1 cellular context compared by ENCODE assay signal in genomic region chr9:137694962-137695875, GRCh38.
TF ChIP-seq lines count a peak whose summit lies in the region.

No MANE protein-coding gene starts in this region.

TF ChIP-seq in HepG2, 621 proteins besides CTCF, POLR2A, EP300 and RAD21 (continued from another document and continues in another):
- TF ChIP-seq ZNF597 (CRISPR knock-in tag; IDR thresholded peaks at IDR 0.05): no peak
- TF ChIP-seq AHR (CRISPR knock-in tag; IDR thresholded peaks at IDR 0.05): no peak
- TF ChIP-seq DMTF1 (CRISPR knock-in tag; IDR thresholded peaks at IDR 0.05): no peak
- peak; percentile 63; the same call in 1 of the 2 replicates for TF ChIP-seq ZNF501 (CRISPR knock-in tag; IDR thresholded peaks at IDR 0.05)
- no peak for TF ChIP-seq NFIC (IDR thresholded peaks at IDR 0.05; ENCODE audit: low read length)
- no peak for TF ChIP-seq MXD3 (CRISPR knock-in tag; IDR thresholded peaks at IDR 0.05)
- TF ChIP-seq ZBTB7B (CRISPR knock-in tag; IDR thresholded peaks at IDR 0.05): no peak
- no peak for TF ChIP-seq ZKSCAN8 (CRISPR knock-in tag; IDR thresholded peaks at IDR 0.05; ENCODE audit: borderline replicate concordance)
- TF ChIP-seq MAFK (conservative IDR thresholded peaks at IDR 0.05 in 1 of 2, IDR thresholded peaks at IDR 0.05 in 1 of 2; ENCODE audit: low read length in 2 of 2): no peak
- TF ChIP-seq ZKSCAN1 (IDR thresholded peaks at IDR 0.05; ENCODE audit: low read length): no peak
- TF ChIP-seq NR0B2 (CRISPR knock-in tag; IDR thresholded peaks at IDR 0.05): no peak
- no peak for TF ChIP-seq ZNF704 (CRISPR knock-in tag; IDR thresholded peaks at IDR 0.05; ENCODE audit: borderline replicate concordance)
- TF ChIP-seq ZNF292 (CRISPR knock-in tag; IDR thresholded peaks at IDR 0.05; ENCODE audit: borderline replicate concordance, low read depth): no peak
- TF ChIP-seq REST (IDR thresholded peaks at IDR 0.05; ENCODE audit: borderline replicate concordance in 1 of 2, low read depth in 1 of 2, low read length in 2 of 2): no peak
- TF ChIP-seq SKIL (CRISPR knock-in tag; IDR thresholded peaks at IDR 0.05; ENCODE audit: borderline replicate concordance): no peak
- TF ChIP-seq MBNL3 (CRISPR knock-in tag; conservative IDR thresholded peaks at IDR 0.05): no peak
- TF ChIP-seq SAP130 (CRISPR knock-in tag; IDR thresholded peaks at IDR 0.05; ENCODE audit: low read depth): peak; percentile 30; the same call in 1 of the 2 replicates
- TF ChIP-seq FOXA1 (IDR thresholded peaks at IDR 0.05): no peak
- TF ChIP-seq FOXA1 (CRISPR knock-in tag; IDR thresholded peaks at IDR 0.05): no peak
- TF ChIP-seq LRRFIP1 (CRISPR knock-in tag; conservative IDR thresholded peaks at IDR 0.05): no peak
- no peak for TF ChIP-seq ZNF607 (CRISPR knock-in tag; IDR thresholded peaks at IDR 0.05; ENCODE audit: borderline replicate concordance)
- TF ChIP-seq ZBTB4 (CRISPR knock-in tag; IDR thresholded peaks at IDR 0.05; ENCODE audit: borderline replicate concordance): no peak
- TF ChIP-seq ZNF709 (CRISPR knock-in tag; IDR thresholded peaks at IDR 0.05): no peak
- no peak for TF ChIP-seq CC2D1A (CRISPR knock-in tag; IDR thresholded peaks at IDR 0.05)
- 0 out of 2 replicates have a peak, but pooled peaks have one; percentile 27 for TF ChIP-seq MYC (CRISPR knock-in tag; IDR thresholded peaks at IDR 0.05; ENCODE audit: borderline replicate concordance)
- TF ChIP-seq ZNF816 (CRISPR knock-in tag; IDR thresholded peaks at IDR 0.05; ENCODE audit: borderline replicate concordance): no peak
- no peak for TF ChIP-seq MED13 (CRISPR knock-in tag; IDR thresholded peaks at IDR 0.05)
- no peak for TF ChIP-seq KLF15 (CRISPR knock-in tag; IDR thresholded peaks at IDR 0.05; ENCODE audit: borderline replicate concordance)
- no peak for TF ChIP-seq ZNF7 (CRISPR knock-in tag; IDR thresholded peaks at IDR 0.05)
- no peak for TF ChIP-seq EHMT2 (IDR thresholded peaks at IDR 0.05; ENCODE audit: borderline replicate concordance, low read depth, low read length)
- TF ChIP-seq CSRNP1 (CRISPR knock-in tag; IDR thresholded peaks at IDR 0.05): no peak
- no peak for TF ChIP-seq KAT7 (CRISPR knock-in tag; IDR thresholded peaks at IDR 0.05; ENCODE audit: borderline replicate concordance)
- no peak for TF ChIP-seq HMG20B (CRISPR knock-in tag; conservative IDR thresholded peaks at IDR 0.05)
- TF ChIP-seq ATRX (CRISPR knock-in tag; IDR thresholded peaks at IDR 0.05; ENCODE audit: borderline replicate concordance): no peak
- TF ChIP-seq HMG20A (CRISPR knock-in tag; IDR thresholded peaks at IDR 0.05; ENCODE audit: borderline replicate concordance): no peak
- TF ChIP-seq NFKBIZ (CRISPR knock-in tag; IDR thresholded peaks at IDR 0.05): no peak
- TF ChIP-seq ATF5 (CRISPR knock-in tag; IDR thresholded peaks at IDR 0.05; ENCODE audit: low read depth): no peak
- TF ChIP-seq NFE2L2 (IDR thresholded peaks at IDR 0.05; ENCODE audit: low read length): no peak
- TF ChIP-seq ZNF672 (CRISPR knock-in tag; IDR thresholded peaks at IDR 0.05): no peak
- TF ChIP-seq CHD4 (IDR thresholded peaks at IDR 0.05; ENCODE audit: borderline replicate concordance, low read length): no peak
- TF ChIP-seq MLLT10 (CRISPR knock-in tag; IDR thresholded peaks at IDR 0.05): no peak
- TF ChIP-seq PAWR (CRISPR knock-in tag; IDR thresholded peaks at IDR 0.05; ENCODE audit: borderline replicate concordance): no peak
- no peak for TF ChIP-seq ZNF430 (CRISPR knock-in tag; IDR thresholded peaks at IDR 0.05)
- TF ChIP-seq SOX5 (CRISPR knock-in tag; IDR thresholded peaks at IDR 0.05; ENCODE audit: borderline replicate concordance): 0 out of 2 replicates have a peak, but pooled peaks have one; percentile 30
- TF ChIP-seq PPARG (CRISPR knock-in tag; conservative IDR thresholded peaks at IDR 0.05): no peak
- no peak for TF ChIP-seq ZNF496 (CRISPR knock-in tag; IDR thresholded peaks at IDR 0.05; ENCODE audit: insufficient replicate concordance)
